Comparison of ENCODE assay signal across 8 cellular contexts in genomic region chr11:47269829-47270305, GRCh38. TPM values are rescaled to one million over a fixed set of nuclear protein-coding genes. Genes with fewer than 3 reads are reported as not detected.
DNase-seq lines count a peak whose midpoint lies in the region; ATAC-seq and TF ChIP-seq lines count a peak whose summit lies in the region.

TSS of gene MADD (plus strand) at chr11:47270133.

- ATAC-seq in GM19023 (IDR thresholded peaks at IDR 0.05; ENCODE audit: unreplicated experiment) (peak; percentile 81), HG03175 (IDR thresholded peaks at IDR 0.05; ENCODE audit: unreplicated experiment) (peak; percentile 80)

- H3K27me3 ChIP-seq in liver (ENCODE audit: control insufficient read depth in 4 of 4, insufficient read depth in 4 of 4, low read length in 3 of 4) = no peaks in the 10 kb centered on the region

- peak within 1 kb of the TSS in 1 of 2 donors; percentile 78 for H3K9ac ChIP-seq in liver (ENCODE audit: low read depth in 1 of 2, low read length in 2 of 2)

- peaks cover 0 to 9% (median 4%) of the 10 kb centered on the region in 4 donors for H3K36me3 ChIP-seq in liver (ENCODE audit: control insufficient read depth in 4 of 4, insufficient read depth in 3 of 4, low read depth in 1 of 4, low read length in 3 of 4)

- DNase-seq in AG10803 (ENCODE audit: low read depth) = peak; percentile 78
- peak; percentile 63 for DNase-seq in NCI-H460 (ENCODE audit: extremely low read depth, low read depth)
- DNase-seq in activated CD4-positive, alpha-beta T cell treated with anti-CD3 and anti-CD28 coated beads for 4 hours = peak; percentile 84 to 91
- peak; percentile 66 for DNase-seq in dedifferentiated amniotic fluid mesenchymal stem cell (ENCODE audit: extremely low spot score)
- peak; percentile 90 for DNase-seq in stimulated activated CD4-positive, alpha-beta T cell treated with anti-CD3 and anti-CD28 coated beads, Interleukin-4, amount 100 ng/mL, for 24 hours

- H3K9me3 ChIP-seq in liver (ENCODE audit: control insufficient read depth in 4 of 4, low read length in 3 of 4) = no peaks in the 10 kb centered on the region

- H3K4me3 ChIP-seq in AG10803 (ENCODE audit: low read length) (peak within 1 kb of the TSS; percentile 83), liver (ENCODE audit: low read depth in 1 of 3, low read length in 3 of 3) (peak within 1 kb of the TSS; percentile 78 to 88 (median 79))

- TF ChIP-seq RAD21 in liver (IDR thresholded peaks at IDR 0.05) = no peak

- WGBS in liver = 1% methylated on average over 57 of the region's 57 CpGs

- peak within 1 kb of the TSS; percentile 88 to 97 for H3K27ac ChIP-seq in liver (ENCODE audit: low read depth in 1 of 2, low read length in 2 of 2)

- peaks cover 0 to 28% (median 20%) of the 10 kb centered on the region in 4 donors for H3K4me1 ChIP-seq in liver (ENCODE audit: control insufficient read depth in 4 of 4, insufficient read depth in 4 of 4, low read length in 3 of 4)

- TF ChIP-seq CTCF in AG10803 (conservative IDR thresholded peaks at IDR 0.05; ENCODE audit: low read length) = no peak
- TF ChIP-seq CTCF in liver (IDR thresholded peaks at IDR 0.05; ENCODE audit: low read depth, low read length, missing input control) = no peak

TF ChIP-seq in liver, 16 proteins besides CTCF, POLR2A, EP300 and RAD21:
- TF ChIP-seq YY1 (IDR thresholded peaks at IDR 0.05) (no peak), HNF4G (IDR thresholded peaks at IDR 0.05) (no peak)

RNA-seq across cellular contexts. Expression of gene MADD, which starts in this region (rescaled TPM):
- 13.1 and 15.2 TPM in 2 replicates for total RNA-seq in NCI-H460 (2014; rRNA removed; shearing (Covaris generic))
- polyA plus RNA-seq in NCI-H460 (2014; cell fraction: nucleus; rRNA removed) = 22.3 and 27.3 TPM in 2 replicates
- 10 to 100 TPM in 1 of 2 donors, 1 to 10 TPM in 1; 9.9 to 20.5 TPM for total RNA-seq in liver
- polyA plus RNA-seq in liver = 10 to 100 TPM in 1 of 2 donors, 1 to 10 TPM in 1; 9.9 to 12.2 TPM

Comparison
In these comparisons a context has a peak if more than half of its experiments do, and no peak if none do; other contexts are left out.
1. Peak in every context shown above with its lines: DNase-seq, ATAC-seq, H3K4me3 ChIP-seq and H3K27ac ChIP-seq.